In the genomic region with DNA sequence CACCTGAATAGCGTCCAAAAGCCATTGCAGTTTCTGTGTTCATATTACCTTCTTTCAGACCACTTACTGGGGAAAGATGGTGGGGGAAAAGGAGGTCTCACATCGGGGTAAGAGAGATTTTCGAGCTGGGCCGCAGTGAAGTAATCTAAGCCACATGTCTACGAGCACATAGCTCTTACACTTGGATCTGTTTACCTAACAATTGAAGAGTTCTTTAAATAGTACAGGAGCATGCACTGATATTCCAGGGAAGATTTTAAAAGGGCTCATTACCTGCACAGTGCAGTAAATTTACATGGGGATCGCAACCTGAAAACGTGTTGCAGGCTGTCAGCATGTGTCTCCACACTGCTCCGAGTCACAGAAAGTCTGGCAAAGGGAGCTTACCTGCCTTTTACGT, we compare ENCODE assay signal across 16 cellular contexts. TPM values are rescaled to one million over a fixed set of nuclear protein-coding genes. Genes with fewer than 3 reads are reported as not detected.
DNase-seq lines count a peak whose midpoint lies in the region; ATAC-seq and TF ChIP-seq lines count a peak whose summit lies in the region.
"Had no signal": no experiment of that assay in that cellular context is flagged by ENCODE, and none has a peak within 500 bp of the region (broad histone marks: within the 10 kb centered on the region; RNA-seq: fewer than 3 reads in every experiment).

No MANE protein-coding gene starts in this region.

- H3K4me1 Mint-ChIP-seq in GM23338 (peaks cover 43% of the 10 kb centered on the region), progenitor cell of endocrine pancreas (ENCODE audit: low read depth) (peaks cover 20% of the 10 kb centered on the region), T-helper 17 cell (peaks cover 30% of the 10 kb centered on the region)
- peaks cover 3% of the 10 kb centered on the region for H3K4me1 Mint-ChIP-seq in activated CD4-positive, alpha-beta T cell treated with anti-CD3 and anti-CD28 coated beads, Interleukin-2, amount 10 ng/mL, durations not matched to agents 24 days and 14 days

- H3K9me2 ChIP-seq in GM23338 (ENCODE audit: insufficient read depth): no peaks in the 10 kb centered on the region

- H4K20me1 ChIP-seq in GM23338 (replicated peaks; ENCODE audit: insufficient read depth): no peaks in the 10 kb centered on the region

- H3K27ac Mint-ChIP-seq in GM23338: no peak overlapping the region
- peak overlapping the region; percentile 18 for H3K27ac Mint-ChIP-seq in progenitor cell of endocrine pancreas
- H3K27ac Mint-ChIP-seq in T-helper 17 cell: no peak overlapping the region
- H3K27ac Mint-ChIP-seq in activated CD4-positive, alpha-beta T cell treated with anti-CD3 and anti-CD28 coated beads, Interleukin-2, amount 10 ng/mL, durations not matched to agents 24 days and 14 days: no peak overlapping the region

- H2AFZ ChIP-seq in GM23338: no peak overlapping the region

- H3K9me3 ChIP-seq in T-helper 17 cell (ENCODE audit: control insufficient read depth, low read length, poor library complexity, severe bottlenecking): no peaks in the 10 kb centered on the region

- TF ChIP-seq CTCF in GM23338 (conservative IDR thresholded peaks at IDR 0.05; ENCODE audit: low read depth in 2 of 2) (no peak), VCaP (conservative IDR thresholded peaks at IDR 0.05) (no peak), progenitor cell of endocrine pancreas (IDR thresholded peaks at IDR 0.05; ENCODE audit: unreplicated experiment) (no peak)

- no peak for ATAC-seq in GM23338
- no peak for ATAC-seq in T-helper 17 cell
- ATAC-seq: K562, Panc1 had no signal

- H3K4me3 ChIP-seq in GM23338: no peak overlapping the region
- H3K4me3 ChIP-seq: K562 had no signal

- H3K27me3 Mint-ChIP-seq in GM23338 (ENCODE audit: insufficient read depth, low read depth, poor library complexity): peaks cover 6% of the 10 kb centered on the region
- H3K27me3 Mint-ChIP-seq in progenitor cell of endocrine pancreas: peaks cover 30% of the 10 kb centered on the region
- no peaks in the 10 kb centered on the region for H3K27me3 Mint-ChIP-seq in T-helper 17 cell
- H3K27me3 Mint-ChIP-seq in activated CD4-positive, alpha-beta T cell treated with anti-CD3 and anti-CD28 coated beads, Interleukin-2, amount 10 ng/mL, durations not matched to agents 24 days and 14 days: peaks cover 51% of the 10 kb centered on the region

- DNase-seq in DMS53 treated with DMSO at 0.1 percent for 48 hours (lab: John Stamatoyannopoulos, UW; ENCODE audit: unreplicated experiment): peak; percentile 11
- DNase-seq in GM23338 (ENCODE audit: low spot score): no peak
- DNase-seq in progenitor cell of endocrine pancreas (ENCODE audit: low spot score, unreplicated experiment): no peak
- DNase-seq in HCEC 1CT: no peak
- no peak for DNase-seq in T-helper 17 cell
- DNase-seq in activated CD4-positive, alpha-beta T cell treated with anti-CD3 and anti-CD28 coated beads, Interleukin-2, amount 10 ng/mL, durations not matched to agents 24 days and 14 days: no peak
- DNase-seq: ACHN, AML-193, COR-L47, DMS153, H7, NCI-H2107, NCI-H446 treated with DMSO at 0.1 percent for 48 hours had no signal

- 0 out of 2 replicates have a peak overlapping the region, but pooled peaks have one; percentile 12 for H3K4me2 ChIP-seq in GM23338

- intact Hi-C loops in activated CD4-positive, alpha-beta T cell treated with anti-CD3 and anti-CD28 coated beads, Interleukin-2, amount 10 ng/mL, durations not matched to agents 24 days and 14 days (cut with micrococcal nuclease): no loop called here

- H3K9me3 Mint-ChIP-seq in GM23338 (no peaks in the 10 kb centered on the region), progenitor cell of endocrine pancreas (ENCODE audit: low read depth) (no peaks in the 10 kb centered on the region)
- H3K9me3 Mint-ChIP-seq in activated CD4-positive, alpha-beta T cell treated with anti-CD3 and anti-CD28 coated beads, Interleukin-2, amount 10 ng/mL, durations not matched to agents 24 days and 14 days: no peaks in the 10 kb centered on the region

- H3K4me1 ChIP-seq in GM23338 (ENCODE audit: insufficient read depth): peaks cover 15% of the 10 kb centered on the region

- no peaks in the 10 kb centered on the region for H3K36me3 Mint-ChIP-seq in GM23338 (ENCODE audit: low read depth)
- no peaks in the 10 kb centered on the region for H3K36me3 Mint-ChIP-seq in progenitor cell of endocrine pancreas (ENCODE audit: insufficient read depth)
- H3K36me3 Mint-ChIP-seq in T-helper 17 cell (ENCODE audit: low read depth): no peaks in the 10 kb centered on the region
- H3K36me3 Mint-ChIP-seq in activated CD4-positive, alpha-beta T cell treated with anti-CD3 and anti-CD28 coated beads, Interleukin-2, amount 10 ng/mL, durations not matched to agents 24 days and 14 days (ENCODE audit: low read depth): peaks cover 8% of the 10 kb centered on the region

- H3K36me3 ChIP-seq in GM23338 (ENCODE audit: insufficient read depth): no peaks in the 10 kb centered on the region

- H3K79me2 ChIP-seq in GM23338 (replicated peaks; ENCODE audit: insufficient read depth): no peaks in the 10 kb centered on the region

- H3K4me3 Mint-ChIP-seq in GM23338 (no peak overlapping the region), progenitor cell of endocrine pancreas (ENCODE audit: low read depth) (no peak overlapping the region), T-helper 17 cell (no peak overlapping the region)
- no peak overlapping the region for H3K4me3 Mint-ChIP-seq in activated CD4-positive, alpha-beta T cell treated with anti-CD3 and anti-CD28 coated beads, Interleukin-2, amount 10 ng/mL, durations not matched to agents 24 days and 14 days

- H3F3A ChIP-seq in GM23338 (replicated peaks; ENCODE audit: low read depth): no peaks in the 10 kb centered on the region

- H3K27ac ChIP-seq in GM23338 (ENCODE audit: low read depth) (no peak overlapping the region), VCaP (peak overlapping the region; percentile 27)

- peaks cover 19% of the 10 kb centered on the region for H3K27me3 ChIP-seq in GM23338 (ENCODE audit: insufficient read depth)

TF ChIP-seq in GM23338, 12 proteins besides CTCF, POLR2A, EP300 and RAD21:
- TF ChIP-seq, protein P1, sequence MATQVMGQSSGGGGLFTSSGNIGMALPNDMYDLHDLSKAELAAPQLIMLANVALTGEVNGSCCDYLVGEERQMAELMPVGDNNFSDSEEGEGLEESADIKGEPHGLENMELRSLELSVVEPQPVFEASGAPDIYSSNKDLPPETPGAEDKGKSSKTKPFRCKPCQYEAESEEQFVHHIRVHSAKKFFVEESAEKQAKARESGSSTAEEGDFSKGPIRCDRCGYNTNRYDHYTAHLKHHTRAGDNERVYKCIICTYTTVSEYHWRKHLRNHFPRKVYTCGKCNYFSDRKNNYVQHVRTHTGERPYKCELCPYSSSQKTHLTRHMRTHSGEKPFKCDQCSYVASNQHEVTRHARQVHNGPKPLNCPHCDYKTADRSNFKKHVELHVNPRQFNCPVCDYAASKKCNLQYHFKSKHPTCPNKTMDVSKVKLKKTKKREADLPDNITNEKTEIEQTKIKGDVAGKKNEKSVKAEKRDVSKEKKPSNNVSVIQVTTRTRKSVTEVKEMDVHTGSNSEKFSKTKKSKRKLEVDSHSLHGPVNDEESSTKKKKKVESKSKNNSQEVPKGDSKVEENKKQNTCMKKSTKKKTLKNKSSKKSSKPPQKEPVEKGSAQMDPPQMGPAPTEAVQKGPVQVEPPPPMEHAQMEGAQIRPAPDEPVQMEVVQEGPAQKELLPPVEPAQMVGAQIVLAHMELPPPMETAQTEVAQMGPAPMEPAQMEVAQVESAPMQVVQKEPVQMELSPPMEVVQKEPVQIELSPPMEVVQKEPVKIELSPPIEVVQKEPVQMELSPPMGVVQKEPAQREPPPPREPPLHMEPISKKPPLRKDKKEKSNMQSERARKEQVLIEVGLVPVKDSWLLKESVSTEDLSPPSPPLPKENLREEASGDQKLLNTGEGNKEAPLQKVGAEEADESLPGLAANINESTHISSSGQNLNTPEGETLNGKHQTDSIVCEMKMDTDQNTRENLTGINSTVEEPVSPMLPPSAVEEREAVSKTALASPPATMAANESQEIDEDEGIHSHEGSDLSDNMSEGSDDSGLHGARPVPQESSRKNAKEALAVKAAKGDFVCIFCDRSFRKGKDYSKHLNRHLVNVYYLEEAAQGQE (IDR thresholded peaks at IDR 0.05; ENCODE audit: unreplicated experiment): no peak
- TF ChIP-seq EZH2phosphoT487 (IDR thresholded peaks at IDR 0.05; ENCODE audit: unreplicated experiment) (no peak), STAT1 (IDR thresholded peaks at IDR 0.05; ENCODE audit: unreplicated experiment) (no peak)
TF ChIP-seq in GM23338: peak in this region for 0.

RNA-seq across cellular contexts. Expression of gene MAF, which starts 12.6 kb away (rescaled TPM):
- 0.89 and 2.5 TPM in 2 replicates for total RNA-seq in GM23338 (2014; rRNA removed; shearing (Covaris generic))
- 0.91 and 0.92 TPM in 2 replicates for polyA plus RNA-seq in GM23338 (2016; fragmentation: Nextera tagmentation; extraction: Ambion mirVana)
- total RNA-seq in progenitor cell of endocrine pancreas: 15.5 and 17.3 TPM in 2 replicates
- total RNA-seq in T-helper 17 cell: 100 to 1,000 TPM; 130 to 139 TPM
- 61.5 and 62.8 TPM in 2 replicates for total RNA-seq in activated CD4-positive, alpha-beta T cell treated with anti-CD3 and anti-CD28 coated beads, Interleukin-2, amount 10 ng/mL, durations not matched to agents 24 days and 14 days
